In genomic region chr20:3383878-3384495, GRCh38 we compare ENCODE assay signal across 15 cellular contexts. TPM values are rescaled to one million over a fixed set of nuclear protein-coding genes. Genes with fewer than 3 reads are reported as not detected.
A peak's percentile ranks its signal among the peaks of the same experiment; 100 is the strongest.
DNase-seq lines count a peak whose midpoint lies in the region; ATAC-seq lines count a peak whose summit lies in the region.
"Had no signal": no experiment of that assay in that cellular context is flagged by ENCODE, and none has a peak within 500 bp of the region (broad histone marks: within the 10 kb centered on the region; RNA-seq: fewer than 3 reads in every experiment).

No MANE protein-coding gene starts in this region.

- H3K4me1 ChIP-seq in CD4-positive, CD25-positive, alpha-beta regulatory T cell (ENCODE audit: control insufficient read depth, insufficient read depth, low read length, poor library complexity, severe bottlenecking): no peaks in the 10 kb centered on the region
- H3K4me1 ChIP-seq: upper lobe of right lung had no signal

- peaks cover 28% of the 10 kb centered on the region for H3K36me3 Mint-ChIP-seq in CD4-positive, CD25-positive, alpha-beta regulatory T cell
- peaks cover 2% of the 10 kb centered on the region for H3K36me3 Mint-ChIP-seq in activated T-cell treated with anti-CD3 and anti-CD28 coated beads, Interleukin-2, amount 50 U/mL, for 4 hours (ENCODE audit: insufficient read depth)

- no peak for ATAC-seq in CD4-positive, CD25-positive, alpha-beta regulatory T cell (ENCODE audit: low read depth in 2 of 2)
- peak; percentile 96 to 97 for ATAC-seq in activated T-cell treated with anti-CD3 and anti-CD28 coated beads, Interleukin-2, amount 50 U/mL, for 4 hours
- ATAC-seq: Panc1, upper lobe of right lung had no signal

- peaks cover 15 to 30% (median 24%) of the 10 kb centered on the region in 4 donors for H3K4me1 Mint-ChIP-seq in CD4-positive, CD25-positive, alpha-beta regulatory T cell
- H3K4me1 Mint-ChIP-seq in activated T-cell treated with anti-CD3 and anti-CD28 coated beads, Interleukin-2, amount 50 U/mL, for 4 hours (ENCODE audit: low read depth): peaks cover 15% of the 10 kb centered on the region
- H3K4me1 Mint-ChIP-seq: activated B cell treated with CpG ODN at 0.5 μM for 24 hours had no signal

- H3K27me3 ChIP-seq in CD4-positive, CD25-positive, alpha-beta regulatory T cell (ENCODE audit: control insufficient read depth, insufficient read depth, low read length): no peaks in the 10 kb centered on the region
- H3K27me3 ChIP-seq: upper lobe of right lung had no signal

- no peak overlapping the region for H3K4me3 Mint-ChIP-seq in CD4-positive, CD25-positive, alpha-beta regulatory T cell
- no peak overlapping the region for H3K4me3 Mint-ChIP-seq in activated T-cell treated with anti-CD3 and anti-CD28 coated beads, Interleukin-2, amount 50 U/mL, for 4 hours
- H3K4me3 Mint-ChIP-seq: activated B cell treated with CpG ODN at 0.5 μM for 24 hours had no signal

- peak overlapping the region in 2 of 3 donors; percentile 67 to 73 for H3K27ac Mint-ChIP-seq in CD4-positive, CD25-positive, alpha-beta regulatory T cell
- H3K27ac Mint-ChIP-seq: activated B cell treated with CpG ODN at 0.5 μM for 24 hours had no signal

- DNase-seq in activated CD4-positive, alpha-beta T cell treated with anti-CD3 and anti-CD28 coated beads, Interleukin-2, amount 50 U/mL, for 48 hours: peak; percentile 49 to 64
- no peak for DNase-seq in activated CD4-positive, alpha-beta T cell treated with anti-CD3 and anti-CD28 coated beads for 1 hour
- DNase-seq in CD4-positive, CD25-positive, alpha-beta regulatory T cell: peak in 1 of 3 donors; percentile 23
- no peak for DNase-seq in activated T-cell treated with anti-CD3 and anti-CD28 coated beads, Interleukin-2, amount 50 U/mL, for 4 hours
- peak; percentile 56 for DNase-seq in stimulated activated CD4-positive, alpha-beta T cell treated with anti-CD3 and anti-CD28 coated beads, Interleukin-4, amount 100 ng/mL, for 24 hours
- DNase-seq in activated effector memory CD4-positive, alpha-beta T cell treated with anti-CD3 and anti-CD28 coated beads, Interleukin-2, amount 50 U/mL, for 16 hours: no peak
- no peak for DNase-seq in GOT3 (lab: John Stamatoyannopoulos, UW)
- DNase-seq in MV-4-11 (lab: John Stamatoyannopoulos, UW): no peak
- DNase-seq: activated B cell treated with CpG ODN at 0.5 μM for 24 hours; activated effector memory CD4-positive, alpha-beta T cell treated with Interleukin-2 at 50 U/mL for 16 hours; C1 segment of cervical spinal cord; NCI-H1048; NCI-H2029 treated with DMSO at 0.1 percent for 48 hours; upper lobe of right lung had no signal

- H3K36me3 ChIP-seq in CD4-positive, CD25-positive, alpha-beta regulatory T cell (ENCODE audit: control insufficient read depth, insufficient read depth, low read length): peaks cover 17% of the 10 kb centered on the region

- H3K27ac ChIP-seq in CD4-positive, CD25-positive, alpha-beta regulatory T cell (ENCODE audit: insufficient read depth, low read length, poor library complexity, severe bottlenecking): no peak overlapping the region
- H3K27ac ChIP-seq: upper lobe of right lung had no signal

- peaks cover 0 to 3% of the 10 kb centered on the region in 2 experiments for H3K9me3 ChIP-seq in CD4-positive, CD25-positive, alpha-beta regulatory T cell (ENCODE audit: control insufficient read depth in 2 of 2, low read length in 2 of 2)

- H3K27me3 Mint-ChIP-seq in CD4-positive, CD25-positive, alpha-beta regulatory T cell: peaks cover 5% of the 10 kb centered on the region
- no peaks in the 10 kb centered on the region for H3K27me3 Mint-ChIP-seq in activated T-cell treated with anti-CD3 and anti-CD28 coated beads, Interleukin-2, amount 50 U/mL, for 4 hours (ENCODE audit: low read depth)
- H3K27me3 Mint-ChIP-seq: activated B cell treated with CpG ODN at 0.5 μM for 24 hours had no signal

- H3K9me3 Mint-ChIP-seq in CD4-positive, CD25-positive, alpha-beta regulatory T cell: peaks cover 0 to 1% (median 0%) of the 10 kb centered on the region in 7 donors
- peaks cover 3% of the 10 kb centered on the region for H3K9me3 Mint-ChIP-seq in activated T-cell treated with anti-CD3 and anti-CD28 coated beads, Interleukin-2, amount 50 U/mL, for 4 hours

- H3K4me3 ChIP-seq in CD4-positive, CD25-positive, alpha-beta regulatory T cell (ENCODE audit: low read depth, low read length): no peak overlapping the region
- H3K4me3 ChIP-seq: upper lobe of right lung had no signal

RNA-seq across cellular contexts. Expression of gene DNAAF9, which starts 23.5 kb away (rescaled TPM):
- 11.7 TPM for total RNA-seq in CD4-positive, CD25-positive, alpha-beta regulatory T cell
- polyA plus RNA-seq in CD4-positive, CD25-positive, alpha-beta regulatory T cell: 1 to 10 TPM in 3 of 4 donors, under 1 TPM in 1; 0.73 to 1.9 (median 1.6) TPM
- 1 to 10 TPM in 1 of 3 donors, under 1 TPM in 2; 0.78 to 1.1 (median 0.79) TPM for total RNA-seq in activated T-cell treated with anti-CD3 and anti-CD28 coated beads, Interleukin-2, amount 50 U/mL, for 4 hours

Comparison
In these comparisons a context has a peak if more than half of its experiments do, and no peak if none do; other contexts are left out.
1. DNase-seq: peak in activated CD4-positive, alpha-beta T cell treated with anti-CD3 and anti-CD28 coated beads, Interleukin-2, amount 50 U/mL, for 48 hours (2 of 2) and stimulated activated CD4-positive, alpha-beta T cell treated with anti-CD3 and anti-CD28 coated beads, Interleukin-4, amount 100 ng/mL, for 24 hours (single experiment); none in activated CD4-positive, alpha-beta T cell treated with anti-CD3 and anti-CD28 coated beads for 1 hour (single experiment), activated T-cell treated with anti-CD3 and anti-CD28 coated beads, Interleukin-2, amount 50 U/mL, for 4 hours (single experiment), activated effector memory CD4-positive, alpha-beta T cell treated with anti-CD3 and anti-CD28 coated beads, Interleukin-2, amount 50 U/mL, for 16 hours (single experiment), GOT3 (single experiment) and MV-4-11 (single experiment).
2. ATAC-seq: peak in activated T-cell treated with anti-CD3 and anti-CD28 coated beads, Interleukin-2, amount 50 U/mL, for 4 hours (2 of 2); none in CD4-positive, CD25-positive, alpha-beta regulatory T cell (0 of 2).